Comparison of ENCODE assay signal across 10 cellular contexts in genomic region chr3:189941679-189942078, GRCh38.
DNase-seq lines count a peak whose midpoint lies in the region; ATAC-seq, FAIRE-seq and TF ChIP-seq lines count a peak whose summit lies in the region.
"Had no signal": no experiment of that assay in that cellular context is flagged by ENCODE, and none has a peak within 500 bp of the region (broad histone marks: within the 10 kb centered on the region; RNA-seq: fewer than 3 reads in every experiment).

No MANE protein-coding gene starts in this region.

- ATAC-seq in left lobe of liver: peak; percentile 49
- ATAC-seq in GM19023 (IDR thresholded peaks at IDR 0.05; ENCODE audit: unreplicated experiment): no peak

- H3K27ac ChIP-seq in substantia nigra (ENCODE audit: low read depth, low read length, poor library complexity, severe bottlenecking): no peak overlapping the region

- no peak for TF ChIP-seq CTCF in D721Med (IDR thresholded peaks at IDR 0.05; ENCODE audit: insufficient read depth, missing control alignments)

- FAIRE-seq in H54 (lab: Jason Lieb, UNC) (peak; percentile 36), D721Med (lab: Jason Lieb, UNC) (no peak)

- DNase-seq in AG20443 (ENCODE audit: low spot score) (peak; percentile 57), H54 (ENCODE audit: insufficient read length, low spot score) (peak; percentile 34), astrocyte of the hippocampus (ENCODE audit: low read depth, low spot score) (peak; percentile 86), left lobe of liver (ENCODE audit: low spot score) (no peak), substantia nigra (lab: John Stamatoyannopoulos, UW) (no peak), G401 (ENCODE audit: low spot score) (no peak), D721Med (ENCODE audit: insufficient read length, low spot score) (no peak)
- DNase-seq: DMS79, GOT3 had no signal

- in situ Hi-C loops in G401 (cut with HindIII; ENCODE audit: low sequenced_read_pairs): no loop called here

- no peak for TF ChIP-seq POLR2A in H54 (IDR thresholded peaks at IDR 0.05; ENCODE audit: low read depth, low read length)

Comparison
In these comparisons a context has a peak if more than half of its experiments do, and no peak if none do; other contexts are left out.
1. DNase-seq: peak in AG20443 (single experiment), H54 (single experiment) and astrocyte of the hippocampus (single experiment); none in left lobe of liver (single experiment), substantia nigra (0 of 49), G401 (single experiment) and D721Med (single experiment).